8 cellular contexts compared by ENCODE assay signal in genomic region chr4:174318829-174319764, GRCh38. TPM values are rescaled to one million over a fixed set of nuclear protein-coding genes. Genes with fewer than 3 reads are reported as not detected.
A peak's percentile ranks its signal among the peaks of the same experiment; 100 is the strongest.
DNase-seq lines count a peak whose midpoint lies in the region; ATAC-seq and TF ChIP-seq lines count a peak whose summit lies in the region.

No MANE protein-coding gene starts in this region.

- POLR2A ChIA-PET in PC-9 (lab: Charles Lee; ENCODE audit: unreplicated experiment): no interaction called here

- no peak for TF ChIP-seq POLR2A in gastrocnemius medialis (IDR thresholded peaks at IDR 0.05)

- H2AFZ ChIP-seq in PC-9: no peak overlapping the region

- BruUV-seq in PC-9 (replicated peaks; lab: Mats Ljungman, UMichigan): no TSS peak

- H3K79me2 ChIP-seq in PC-9 (ENCODE audit: low read depth): no peaks in the 10 kb centered on the region

- H3K36me3 ChIP-seq in PC-9 (ENCODE audit: low read depth) (no peaks in the 10 kb centered on the region), gastrocnemius medialis (peaks cover 0 to 17% of the 10 kb centered on the region in 2 donors)

- H3K4me2 ChIP-seq in PC-9: no peak overlapping the region

- H3K4me1 ChIP-seq in PC-9 (replicated peaks; ENCODE audit: insufficient read depth) (no peaks in the 10 kb centered on the region), gastrocnemius medialis (peaks cover 0 to 6% of the 10 kb centered on the region in 2 donors)

- peak; percentile 77 for TF ChIP-seq CTCF in PC-9 (conservative IDR thresholded peaks at IDR 0.05)
- TF ChIP-seq CTCF in fibroblast of pulmonary artery (IDR thresholded peaks at IDR 0.05; ENCODE audit: low read length, missing control alignments): peak; percentile 76
- TF ChIP-seq CTCF in gastrocnemius medialis (IDR thresholded peaks at IDR 0.05 in 4 of 5, conservative IDR thresholded peaks at IDR 0.05 in 1 of 5): peak in 4 of 5 experiments; percentile 23 to 74 (median 62)

- no peaks in the 10 kb centered on the region for H3K9me2 ChIP-seq in PC-9 (ENCODE audit: insufficient read depth)

- H3K9me3 ChIP-seq in PC-9 (ENCODE audit: insufficient read depth, low read depth) (no peaks in the 10 kb centered on the region), gastrocnemius medialis (no peaks in the 10 kb centered on the region)

- H3K27ac ChIP-seq in PC-9 (no peak overlapping the region), gastrocnemius medialis (no peak overlapping the region)

- intact Hi-C loops in PC-9 (cut with micrococcal nuclease; ENCODE audit: unreplicated experiment) (loop anchor here (2.0 to 5.0 kb wide), 2 partner anchors 97 to 898 kb away; no protein-coding TSS in a partner anchor), gastrocnemius medialis (cut with DNase I; ENCODE audit: low total_unique reads) (loop anchor here (2.0 kb wide), 1 partner anchor 96 kb away; no protein-coding TSS in a partner anchor)

- CTCF ChIA-PET in PC-9 (lab: Charles Lee): interaction anchor here (0.6 kb wide), 1 partner anchor 1282 kb away, joined by 4 read pairs; no protein-coding TSS in a partner anchor

- no peaks in the 10 kb centered on the region for H4K20me1 ChIP-seq in PC-9 (ENCODE audit: insufficient read depth)

- ATAC-seq in GM21786 (IDR thresholded peaks at IDR 0.05; ENCODE audit: unreplicated experiment): peak; percentile 61
- no peak for ATAC-seq in gastrocnemius medialis
- ATAC-seq in HG03442 (IDR thresholded peaks at IDR 0.05; ENCODE audit: unreplicated experiment): no peak
- ATAC-seq in GM18870 (IDR thresholded peaks at IDR 0.05; ENCODE audit: unreplicated experiment): no peak
- ATAC-seq in GM18858 (IDR thresholded peaks at IDR 0.05; ENCODE audit: unreplicated experiment): no peak

- in situ Hi-C loops in gastrocnemius medialis (cut with MboI; ENCODE audit: low sequenced_read_pairs in 4 of 4): loop anchor here in 1 of 4 donors (10.0 kb wide), 1 partner anchor 94 kb away; no protein-coding TSS in a partner anchor

- H3K27me3 ChIP-seq in PC-9 (ENCODE audit: insufficient read depth, low read depth): no peaks in the 10 kb centered on the region
- H3K27me3 ChIP-seq in gastrocnemius medialis: no peaks in the 10 kb centered on the region

- DNase-seq in DMS53 (lab: John Stamatoyannopoulos, UW) (peak; percentile 49), PC-9 (no peak), fibroblast of pulmonary artery (ENCODE audit: low read depth) (peak; percentile 67), gastrocnemius medialis (no peak)

- H3K4me3 ChIP-seq in PC-9 (no peak overlapping the region), fibroblast of pulmonary artery (replicated peaks; ENCODE audit: low read depth, low read length) (no peak overlapping the region), gastrocnemius medialis (no peak overlapping the region)

- no peaks in the 10 kb centered on the region for H3F3A ChIP-seq in PC-9 (ENCODE audit: insufficient read depth, low read depth)

RNA-seq across cellular contexts. Expression of gene CEP44, which starts 35.4 kb away (rescaled TPM):
- 20.2 and 22.4 TPM in 2 replicates for total RNA-seq in PC-9 (2021)
- 10 to 100 TPM in 1 of 4 donors, 1 to 10 TPM in 3; 3.1 to 12.9 (median 7.5) TPM for total RNA-seq in gastrocnemius medialis

RNA-seq across cellular contexts. Expression of gene FBXO8, which starts 35.6 kb away (rescaled TPM):
- total RNA-seq in PC-9 (2021) (11.6 and 16.7 TPM in 2 replicates), gastrocnemius medialis (10 to 100 TPM in 3 of 4 donors, 1 to 10 TPM in 1; 9.7 to 17.9 (median 15.8) TPM)

Comparison
In these comparisons a context has a peak if more than half of its experiments do, and no peak if none do; other contexts are left out.
1. DNase-seq: peak in DMS53 (single experiment) and fibroblast of pulmonary artery (single experiment); none in PC-9 (0 of 2) and gastrocnemius medialis (0 of 2).
2. Peak in every context shown above with its lines, with median percentiles within 50 percentile points of each other: CTCF ChIP-seq.